Comparison of ENCODE assay signal across 11 cellular contexts in the genomic region with DNA sequence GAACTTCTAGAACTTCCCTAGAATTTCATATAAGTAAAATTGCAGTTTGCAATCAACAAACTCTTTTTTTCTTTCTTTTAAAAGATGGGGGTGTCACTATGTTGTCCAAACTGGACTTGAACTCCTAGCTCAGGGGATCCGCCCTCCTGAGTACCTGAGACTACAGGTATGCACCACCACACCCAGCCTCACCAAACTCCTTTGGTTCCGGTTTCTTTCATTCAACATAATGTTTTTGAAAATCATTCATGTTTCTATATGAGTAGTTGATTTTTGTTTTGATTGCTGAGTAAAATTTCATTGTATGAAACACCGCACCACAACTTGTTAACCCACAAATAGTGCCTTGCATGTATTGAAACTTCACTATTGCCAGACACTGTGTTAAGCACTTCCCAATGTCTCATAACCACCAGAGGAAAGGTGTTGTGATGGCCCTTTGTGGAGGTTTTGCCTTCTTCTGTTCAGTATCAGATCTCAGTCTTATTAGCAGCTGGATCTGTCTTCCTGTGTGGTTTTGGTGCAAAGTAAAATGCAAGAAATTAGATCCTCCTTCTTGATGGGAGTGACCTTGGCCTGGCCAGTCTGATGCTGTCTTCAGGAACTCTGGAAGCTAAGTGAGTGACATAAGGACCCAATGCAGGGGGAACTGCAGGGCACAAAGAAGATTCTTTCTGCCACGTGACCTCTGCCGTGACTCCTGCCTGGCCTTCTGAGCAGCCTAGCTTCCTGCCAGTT.
DNase-seq lines count a peak whose midpoint lies in the region; ATAC-seq lines count a peak whose summit lies in the region.
"Had no signal": no experiment of that assay in that cellular context is flagged by ENCODE, and none has a peak within 500 bp of the region (broad histone marks: within the 10 kb centered on the region; RNA-seq: fewer than 3 reads in every experiment).

No MANE protein-coding gene starts in this region.

- H3K4me1 ChIP-seq in BLaER1: peaks cover 18% of the 10 kb centered on the region
- H3K4me1 ChIP-seq: BE2C had no signal

- 0 out of 2 replicates have a peak, but pooled peaks cover 7% of the 10 kb centered on the region for H3K9me3 ChIP-seq in BLaER1
- H3K9me3 ChIP-seq: BE2C had no signal

- peak overlapping the region; percentile 10; the same call in 1 of the 2 replicates for H3K4me2 ChIP-seq in BLaER1

- H3K36me3 ChIP-seq in BLaER1: no peaks in the 10 kb centered on the region
- H3K36me3 ChIP-seq: BE2C had no signal

- no peak overlapping the region for H3K4me3 ChIP-seq in BLaER1

- H3K27ac ChIP-seq in BLaER1: no peak overlapping the region

- ATAC-seq in GM18909 (IDR thresholded peaks at IDR 0.05; ENCODE audit: poor library complexity, unreplicated experiment) (peak; percentile 75), HG02759 (IDR thresholded peaks at IDR 0.05; ENCODE audit: unreplicated experiment) (peak; percentile 63)

- DNase-seq in KBM-7: peak; percentile 79
- no peak for DNase-seq in DMS153 (lab: John Stamatoyannopoulos, UW)
- no peak for DNase-seq in SHP77 (lab: John Stamatoyannopoulos, UW)
- no peak for DNase-seq in NCI-H2171 (lab: John Stamatoyannopoulos, UW)
- no peak for DNase-seq in stimulated activated CD4-positive, alpha-beta T cell treated with anti-CD3 and anti-CD28 coated beads, Interleukin-2, amount 100 ng/mL, for 24 hours
- DNase-seq: BE2C, NCI-H2081, trophoblast cell had no signal

- no peak overlapping the region for H3K9ac ChIP-seq in BLaER1

- H4K20me1 ChIP-seq in BLaER1: no peaks in the 10 kb centered on the region

- in situ Hi-C loops in KBM-7 (cut with MboI; ENCODE audit: low pct_unique_long_range_greater_than_20kb, low sequenced_read_pairs): no loop called here

- no peaks in the 10 kb centered on the region for H3K27me3 ChIP-seq in BLaER1
- H3K27me3 ChIP-seq: BE2C had no signal
